Comparison of ENCODE assay signal across 8 cellular contexts in genomic region chr1:9110669-9111356, GRCh38. TPM values are rescaled to one million over a fixed set of nuclear protein-coding genes. Genes with fewer than 3 reads are reported as not detected.
DNase-seq lines count a peak whose midpoint lies in the region; ATAC-seq and TF ChIP-seq lines count a peak whose summit lies in the region.

No MANE protein-coding gene starts in this region.

- intact Hi-C loops in stomach (cut with DNase I; ENCODE audit: low total_unique reads): no loop called here

- H2AK5ac ChIP-seq in neuronal stem cell (ENCODE audit: low read depth, low read length): peak overlapping the region; percentile 44

- H3K14ac ChIP-seq in neuronal stem cell (ENCODE audit: low read length): peak overlapping the region; percentile 25

- peaks cover 17% of the 10 kb centered on the region for H3K4me1 Mint-ChIP-seq in activated T-helper 17 cell treated with anti-CD3 and anti-CD28 coated beads, Interleukin-2, amount 50 U/mL, for 72 hours

- H3K79me1 ChIP-seq in neuronal stem cell (ENCODE audit: low read depth, low read length): no peaks in the 10 kb centered on the region

- TF ChIP-seq CTCF in RWPE1 (conservative IDR thresholded peaks at IDR 0.05; ENCODE audit: low read depth): peak; percentile 89
- TF ChIP-seq CTCF in stomach (IDR thresholded peaks at IDR 0.05): peak in 5 of 7 experiments; percentile 49 to 94 (median 89)

- no peak overlapping the region for H4K91ac ChIP-seq in neuronal stem cell (ENCODE audit: low read depth, low read length, poor library complexity)

- no peak overlapping the region for H3K4me3 ChIP-seq in neuronal stem cell (ENCODE audit: low read length in 2 of 2)
- no peak overlapping the region for H3K4me3 ChIP-seq in stomach

- TF ChIP-seq RAD21 in Ishikawa (IDR thresholded peaks at IDR 0.05; ENCODE audit: low read depth): peak; percentile 94

- H2BK120ac ChIP-seq in neuronal stem cell (ENCODE audit: low read depth, low read length): no peak overlapping the region

- H3K4me1 ChIP-seq in neuronal stem cell (ENCODE audit: control insufficient read depth in 2 of 2, insufficient read depth in 1 of 2, low read depth in 1 of 2, low read length in 2 of 2) (peaks cover 0 to 3% of the 10 kb centered on the region in 2 donors), stomach (peaks cover 0 to 18% (median 7%) of the 10 kb centered on the region in 4 donors)

- no peaks in the 10 kb centered on the region for H3K9me3 ChIP-seq in neuronal stem cell (replicated peaks in 1 of 2; ENCODE audit: control insufficient read depth in 2 of 2, insufficient read depth in 1 of 2, low read depth in 1 of 2, low read length in 2 of 2)
- no peaks in the 10 kb centered on the region for H3K9me3 ChIP-seq in stomach

- no peak overlapping the region for H3K23ac ChIP-seq in neuronal stem cell (ENCODE audit: low read depth, low read length, poor library complexity)

- DNase-seq in DMS79 (lab: John Stamatoyannopoulos, UW) (peak; percentile 71), RWPE1 (ENCODE audit: low spot score) (peak; percentile 92), fibroblast of the conjunctiva (ENCODE audit: low read depth) (peak; percentile 87), neuronal stem cell (ENCODE audit: low spot score) (peak; percentile 76), stomach (peak; percentile 91)

- H4K8ac ChIP-seq in neuronal stem cell (ENCODE audit: low read depth, low read length): no peak overlapping the region

- no peaks in the 10 kb centered on the region for H3K36me3 Mint-ChIP-seq in activated T-helper 17 cell treated with anti-CD3 and anti-CD28 coated beads, Interleukin-2, amount 50 U/mL, for 72 hours (ENCODE audit: low read depth)

- H3K36me3 ChIP-seq in neuronal stem cell (replicated peaks in 1 of 2; ENCODE audit: control insufficient read depth in 2 of 2, insufficient read depth in 2 of 2, low read length in 2 of 2) (no peaks in the 10 kb centered on the region), stomach (peaks cover 4 to 37% (median 31%) of the 10 kb centered on the region in 4 donors)

- peak; percentile 59; the same call in 1 of the 2 replicates for TF ChIP-seq EP300 in Ishikawa (IDR thresholded peaks at IDR 0.05; ENCODE audit: borderline replicate concordance)
- TF ChIP-seq EP300 in stomach (IDR thresholded peaks at IDR 0.05): no peak

- H3K27ac ChIP-seq in RWPE1 (peak overlapping the region; percentile 69), neuronal stem cell (replicated peaks; ENCODE audit: low read length) (no peak overlapping the region), stomach (no peak overlapping the region)

- TF ChIP-seq POLR2A in stomach (IDR thresholded peaks at IDR 0.05): no peak

- H3K27me3 ChIP-seq in neuronal stem cell (ENCODE audit: control insufficient read depth in 3 of 3, insufficient read depth in 3 of 3, low read depth in 1 of 3, low read length in 3 of 3) (peaks cover 0 to 25% (median 0%) of the 10 kb centered on the region in 3 experiments), stomach (no peaks in the 10 kb centered on the region)

- peak; percentile 52 for ATAC-seq in activated T-helper 17 cell treated with anti-CD3 and anti-CD28 coated beads, Interleukin-2, amount 50 U/mL, for 72 hours (replicated peaks)
- ATAC-seq in HG03342 (IDR thresholded peaks at IDR 0.05; ENCODE audit: unreplicated experiment): no peak

- WGBS in neuronal stem cell (ENCODE audit: extremely low coverage in 2 of 2, insufficient read length in 2 of 2, insufficient replicate concordance in 1 of 2), 2 donors: no CpG with 5 or more reads among the region's 18 CpGs
- 38 to 67% (median 42%) methylated on average over 9 to 18 of the region's 18 CpGs for WGBS in stomach, 5 donors

- H2BK15ac ChIP-seq in neuronal stem cell (ENCODE audit: low read length): no peak overlapping the region

- POLR2A ChIA-PET in RWPE1 (lab: Yijun Ruan, JAX; ENCODE audit: low non-redundant PET): no interaction called here

- peak overlapping the region; percentile 64 for H3K9ac ChIP-seq in neuronal stem cell (ENCODE audit: low read depth, low read length, poor library complexity)

- H3K4me2 ChIP-seq in neuronal stem cell (ENCODE audit: insufficient read depth, low read length, poor library complexity, severe bottlenecking): no peak overlapping the region

- no peak overlapping the region for H3K27ac Mint-ChIP-seq in activated T-helper 17 cell treated with anti-CD3 and anti-CD28 coated beads, Interleukin-2, amount 50 U/mL, for 72 hours

- no peak overlapping the region for H3K4ac ChIP-seq in neuronal stem cell (ENCODE audit: low read length)

- H3K4me3 Mint-ChIP-seq in activated T-helper 17 cell treated with anti-CD3 and anti-CD28 coated beads, Interleukin-2, amount 50 U/mL, for 72 hours: peak overlapping the region; percentile 45

- no peaks in the 10 kb centered on the region for H3K27me3 Mint-ChIP-seq in activated T-helper 17 cell treated with anti-CD3 and anti-CD28 coated beads, Interleukin-2, amount 50 U/mL, for 72 hours

- peak overlapping the region; percentile 44 for H3K18ac ChIP-seq in neuronal stem cell (ENCODE audit: low read length)

- no peaks in the 10 kb centered on the region for H3K9me3 Mint-ChIP-seq in activated T-helper 17 cell treated with anti-CD3 and anti-CD28 coated beads, Interleukin-2, amount 50 U/mL, for 72 hours

- CTCF ChIA-PET in RWPE1 (lab: Yijun Ruan, JAX): interaction anchor here (0.5 to 1.8 kb wide), 25 partner anchors 9 to 211 kb away, joined by 3 to 22 read pairs (median 4); partner anchors contain the start of gene GPR157

- H2BK5ac ChIP-seq in neuronal stem cell (ENCODE audit: low read length): no peak overlapping the region

- H2BK12ac ChIP-seq in neuronal stem cell (ENCODE audit: low read length): no peak overlapping the region

- H2AFZ ChIP-seq in neuronal stem cell (ENCODE audit: low read length): no peak overlapping the region

TF ChIP-seq in Ishikawa, 13 proteins besides CTCF, POLR2A, EP300 and RAD21:
- TF ChIP-seq CREB1 (IDR thresholded peaks at IDR 0.05; ENCODE audit: low read depth) (no peak), EGR1 (IDR thresholded peaks at IDR 0.05) (no peak), MAX (IDR thresholded peaks at IDR 0.05) (no peak), ZBTB7A (IDR thresholded peaks at IDR 0.05; ENCODE audit: low read depth) (no peak), NFIC (IDR thresholded peaks at IDR 0.05) (peak; percentile 48; the same call in 1 of the 2 replicates), REST (IDR thresholded peaks at IDR 0.05; ENCODE audit: low read depth) (no peak), CEBPB (IDR thresholded peaks at IDR 0.05) (peak; percentile 96), TAF1 (IDR thresholded peaks at IDR 0.05; ENCODE audit: low read depth) (no peak), FOXM1 (IDR thresholded peaks at IDR 0.05; ENCODE audit: borderline replicate concordance, low read depth) (0 out of 2 replicates have a peak, but pooled peaks have one; percentile 14), USF1 (IDR thresholded peaks at IDR 0.05) (0 out of 2 replicates have a peak, but pooled peaks have one; percentile 4), YY1 (IDR thresholded peaks at IDR 0.05; ENCODE audit: low read depth) (no peak), TCF12 (IDR thresholded peaks at IDR 0.05; ENCODE audit: low read depth) (peak; percentile 61; the same call in 1 of the 2 replicates), TEAD4 (IDR thresholded peaks at IDR 0.05) (peak; percentile 81)

RNA-seq across cellular contexts. Expression of gene GPR157, which starts 18.1 kb away (rescaled TPM):
- total RNA-seq in activated T-helper 17 cell treated with anti-CD3 and anti-CD28 coated beads, Interleukin-2, amount 50 U/mL, for 72 hours: 10 to 100 TPM; 16.0 to 23.8 TPM
- 2.3 TPM for polyA plus RNA-seq in neuronal stem cell (2013, experiment 1 of 2)
- 6.1 TPM for polyA plus RNA-seq in neuronal stem cell (2013, experiment 2 of 2)
- total RNA-seq in stomach: 10 to 100 TPM in 1 of 5 donors, 1 to 10 TPM in 4; 3.1 to 16.5 (median 7.0) TPM
- 1 to 10 TPM in 2 of 3 donors, under 1 TPM in 1; 0.15 to 3.7 (median 1.1) TPM for polyA plus RNA-seq in stomach

RNA-seq across cellular contexts. Expression of gene SLC2A5, which starts 41.4 kb away (rescaled TPM):
- under 1 TPM in 1 of 2 donors, not detected in 1; 0.87 TPM for total RNA-seq in activated T-helper 17 cell treated with anti-CD3 and anti-CD28 coated beads, Interleukin-2, amount 50 U/mL, for 72 hours
- not detected for polyA plus RNA-seq in neuronal stem cell (2013, experiment 1 of 2)
- polyA plus RNA-seq in neuronal stem cell (2013, experiment 2 of 2): not detected
- total RNA-seq in stomach: 1 to 10 TPM in 3 of 5 donors, not detected in 2; 2.0 to 6.4 (median 2.7) TPM
- polyA plus RNA-seq in stomach: 1 to 10 TPM in 1 of 3 donors, under 1 TPM in 1, not detected in 1; 0.19 to 3.1 TPM
